Comparison of ENCODE assay signal across 1 cellular context in the genomic region with DNA sequence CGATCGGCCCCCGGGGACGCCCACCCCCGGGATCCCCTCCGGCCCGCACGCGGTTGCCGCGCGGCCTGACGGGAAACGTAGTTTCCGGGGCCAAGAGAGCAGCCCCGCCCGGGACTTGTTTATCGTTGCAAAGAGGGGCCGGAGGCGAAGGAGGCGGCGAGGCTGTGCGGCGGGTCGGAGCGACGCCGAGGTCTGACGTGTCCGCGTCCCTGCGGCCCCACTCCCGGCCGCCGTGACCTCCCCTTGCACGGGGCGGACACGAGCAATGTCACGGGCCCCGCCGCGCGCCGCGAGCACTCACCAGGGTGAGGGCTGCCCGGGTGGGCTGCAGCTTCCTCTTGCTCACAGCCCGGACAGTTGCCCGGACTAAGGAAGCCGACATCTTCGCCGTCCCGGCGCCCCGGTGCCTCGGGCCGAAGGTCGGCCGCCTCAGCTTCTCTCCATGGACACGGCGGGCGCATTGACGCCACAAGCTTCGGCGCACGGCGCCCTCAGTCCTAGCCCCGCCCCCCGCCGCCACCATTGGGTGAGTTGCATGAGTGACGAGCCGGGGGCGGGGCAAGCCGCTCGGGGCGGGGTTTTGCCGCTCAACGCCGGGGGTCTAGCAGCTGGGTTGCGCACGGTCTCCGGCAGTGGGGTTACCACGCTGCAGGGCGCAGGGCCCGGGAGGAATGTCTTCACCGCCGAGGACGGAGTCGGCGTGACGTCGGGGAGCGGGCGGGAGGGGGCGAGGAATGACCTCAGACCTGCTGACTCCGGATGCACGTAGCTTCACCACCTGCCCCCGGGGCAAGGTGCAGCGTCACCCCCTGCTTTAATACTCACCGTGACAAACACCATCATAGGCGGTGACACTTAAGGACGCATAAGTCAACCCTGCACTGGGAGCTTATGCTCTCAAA.
A peak's percentile ranks its signal among the peaks of the same experiment; 100 is the strongest.
TF ChIP-seq lines count a peak whose summit lies in the region.

TSS of gene ISCA1 (minus strand) at position 462 of the 902 bp plus-strand sequence. CDS start at position 382, 80 bp downstream.

TF ChIP-seq in HepG2, 621 proteins besides CTCF, POLR2A, EP300 and RAD21 (continued from another document and continues in another):
- TF ChIP-seq CSRNP1 (CRISPR knock-in tag; IDR thresholded peaks at IDR 0.05) = peak; percentile 56; the same call in 1 of the 2 replicates
- TF ChIP-seq, protein P1, sequence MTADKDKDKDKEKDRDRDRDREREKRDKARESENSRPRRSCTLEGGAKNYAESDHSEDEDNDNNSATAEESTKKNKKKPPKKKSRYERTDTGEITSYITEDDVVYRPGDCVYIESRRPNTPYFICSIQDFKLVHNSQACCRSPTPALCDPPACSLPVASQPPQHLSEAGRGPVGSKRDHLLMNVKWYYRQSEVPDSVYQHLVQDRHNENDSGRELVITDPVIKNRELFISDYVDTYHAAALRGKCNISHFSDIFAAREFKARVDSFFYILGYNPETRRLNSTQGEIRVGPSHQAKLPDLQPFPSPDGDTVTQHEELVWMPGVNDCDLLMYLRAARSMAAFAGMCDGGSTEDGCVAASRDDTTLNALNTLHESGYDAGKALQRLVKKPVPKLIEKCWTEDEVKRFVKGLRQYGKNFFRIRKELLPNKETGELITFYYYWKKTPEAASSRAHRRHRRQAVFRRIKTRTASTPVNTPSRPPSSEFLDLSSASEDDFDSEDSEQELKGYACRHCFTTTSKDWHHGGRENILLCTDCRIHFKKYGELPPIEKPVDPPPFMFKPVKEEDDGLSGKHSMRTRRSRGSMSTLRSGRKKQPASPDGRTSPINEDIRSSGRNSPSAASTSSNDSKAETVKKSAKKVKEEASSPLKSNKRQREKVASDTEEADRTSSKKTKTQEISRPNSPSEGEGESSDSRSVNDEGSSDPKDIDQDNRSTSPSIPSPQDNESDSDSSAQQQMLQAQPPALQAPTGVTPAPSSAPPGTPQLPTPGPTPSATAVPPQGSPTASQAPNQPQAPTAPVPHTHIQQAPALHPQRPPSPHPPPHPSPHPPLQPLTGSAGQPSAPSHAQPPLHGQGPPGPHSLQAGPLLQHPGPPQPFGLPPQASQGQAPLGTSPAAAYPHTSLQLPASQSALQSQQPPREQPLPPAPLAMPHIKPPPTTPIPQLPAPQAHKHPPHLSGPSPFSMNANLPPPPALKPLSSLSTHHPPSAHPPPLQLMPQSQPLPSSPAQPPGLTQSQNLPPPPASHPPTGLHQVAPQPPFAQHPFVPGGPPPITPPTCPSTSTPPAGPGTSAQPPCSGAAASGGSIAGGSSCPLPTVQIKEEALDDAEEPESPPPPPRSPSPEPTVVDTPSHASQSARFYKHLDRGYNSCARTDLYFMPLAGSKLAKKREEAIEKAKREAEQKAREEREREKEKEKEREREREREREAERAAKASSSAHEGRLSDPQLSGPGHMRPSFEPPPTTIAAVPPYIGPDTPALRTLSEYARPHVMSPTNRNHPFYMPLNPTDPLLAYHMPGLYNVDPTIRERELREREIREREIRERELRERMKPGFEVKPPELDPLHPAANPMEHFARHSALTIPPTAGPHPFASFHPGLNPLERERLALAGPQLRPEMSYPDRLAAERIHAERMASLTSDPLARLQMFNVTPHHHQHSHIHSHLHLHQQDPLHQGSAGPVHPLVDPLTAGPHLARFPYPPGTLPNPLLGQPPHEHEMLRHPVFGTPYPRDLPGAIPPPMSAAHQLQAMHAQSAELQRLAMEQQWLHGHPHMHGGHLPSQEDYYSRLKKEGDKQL (CRISPR knock-in tag; IDR thresholded peaks at IDR 0.05; ENCODE audit: low read depth) = no peak; the same call in 1 of the 2 replicates
- TF ChIP-seq, protein P2, sequence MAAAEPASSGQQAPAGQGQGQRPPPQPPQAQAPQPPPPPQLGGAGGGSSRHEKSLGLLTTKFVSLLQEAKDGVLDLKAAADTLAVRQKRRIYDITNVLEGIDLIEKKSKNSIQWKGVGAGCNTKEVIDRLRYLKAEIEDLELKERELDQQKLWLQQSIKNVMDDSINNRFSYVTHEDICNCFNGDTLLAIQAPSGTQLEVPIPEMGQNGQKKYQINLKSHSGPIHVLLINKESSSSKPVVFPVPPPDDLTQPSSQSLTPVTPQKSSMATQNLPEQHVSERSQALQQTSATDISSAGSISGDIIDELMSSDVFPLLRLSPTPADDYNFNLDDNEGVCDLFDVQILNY (CRISPR knock-in tag; conservative IDR thresholded peaks at IDR 0.05) = 0 out of 2 replicates have a peak, but pooled peaks have one; percentile 36
- peak; percentile 54 for TF ChIP-seq SKI (IDR thresholded peaks at IDR 0.05; ENCODE audit: partially characterized antibody)
- 0 out of 2 replicates have a peak, but pooled peaks have one; percentile 49 for TF ChIP-seq MYNN (CRISPR knock-in tag; IDR thresholded peaks at IDR 0.05; ENCODE audit: low read depth)
- TF ChIP-seq ZNF326 (CRISPR knock-in tag; IDR thresholded peaks at IDR 0.05; ENCODE audit: borderline replicate concordance) = no peak
- TF ChIP-seq ZNF747 (CRISPR knock-in tag; IDR thresholded peaks at IDR 0.05; ENCODE audit: borderline replicate concordance) = peak; percentile 48; the same call in 1 of the 2 replicates
- TF ChIP-seq ZNF556 (CRISPR knock-in tag; IDR thresholded peaks at IDR 0.05; ENCODE audit: borderline replicate concordance) = peak; percentile 76; the same call in 1 of the 2 replicates
- TF ChIP-seq ZNF784 (CRISPR knock-in tag; IDR thresholded peaks at IDR 0.05; ENCODE audit: borderline replicate concordance) = peak; percentile 59; the same call in 1 of the 2 replicates
- TF ChIP-seq TAF15 (IDR thresholded peaks at IDR 0.05; ENCODE audit: low read depth, low read length, poor library complexity, severe bottlenecking) = peak; percentile 4
- TF ChIP-seq, protein P3, sequence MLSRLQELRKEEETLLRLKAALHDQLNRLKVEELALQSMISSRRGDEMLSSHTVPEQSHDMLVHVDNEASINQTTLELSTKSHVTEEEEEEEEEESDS (CRISPR knock-in tag; IDR thresholded peaks at IDR 0.05; ENCODE audit: borderline replicate concordance) = no peak
- TF ChIP-seq TP53 (CRISPR knock-in tag; conservative IDR thresholded peaks at IDR 0.05) = no peak
- peak; percentile 19 for TF ChIP-seq MED1 (CRISPR knock-in tag; IDR thresholded peaks at IDR 0.05)
- TF ChIP-seq ZNF558 (CRISPR knock-in tag; IDR thresholded peaks at IDR 0.05; ENCODE audit: borderline replicate concordance) = no peak
- no peak for TF ChIP-seq HMG20A (CRISPR knock-in tag; IDR thresholded peaks at IDR 0.05; ENCODE audit: borderline replicate concordance)
- no peak for TF ChIP-seq CBX1 (IDR thresholded peaks at IDR 0.05; ENCODE audit: low read depth)
- peak; percentile 80 for TF ChIP-seq NFYB (CRISPR knock-in tag; IDR thresholded peaks at IDR 0.05)
- TF ChIP-seq PLSCR1 (CRISPR knock-in tag; IDR thresholded peaks at IDR 0.05; ENCODE audit: borderline replicate concordance) = no peak
- TF ChIP-seq, protein P4, sequence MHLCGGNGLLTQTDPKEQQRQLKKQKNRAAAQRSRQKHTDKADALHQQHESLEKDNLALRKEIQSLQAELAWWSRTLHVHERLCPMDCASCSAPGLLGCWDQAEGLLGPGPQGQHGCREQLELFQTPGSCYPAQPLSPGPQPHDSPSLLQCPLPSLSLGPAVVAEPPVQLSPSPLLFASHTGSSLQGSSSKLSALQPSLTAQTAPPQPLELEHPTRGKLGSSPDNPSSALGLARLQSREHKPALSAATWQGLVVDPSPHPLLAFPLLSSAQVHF (CRISPR knock-in tag; IDR thresholded peaks at IDR 0.05) = peak; percentile 73; the same call in 1 of the 2 replicates
- no peak; the same call in 1 of the 2 replicates for TF ChIP-seq RFX1 (IDR thresholded peaks at IDR 0.05)
- TF ChIP-seq NCOA2 (CRISPR knock-in tag; IDR thresholded peaks at IDR 0.05) = peak; percentile 33; the same call in 1 of the 2 replicates
- TF ChIP-seq TCF7L2 (IDR thresholded peaks at IDR 0.05; ENCODE audit: low read depth, low read length) = no peak
- peak; percentile 70 for TF ChIP-seq SAP130 (CRISPR knock-in tag; IDR thresholded peaks at IDR 0.05; ENCODE audit: low read depth)
- TF ChIP-seq ATF7-NPFF (CRISPR knock-in tag; IDR thresholded peaks at IDR 0.05; ENCODE audit: low read depth) = peak; percentile 60; the same call in 1 of the 2 replicates
- no peak for TF ChIP-seq CC2D1A (CRISPR knock-in tag; IDR thresholded peaks at IDR 0.05)
- no peak; the same call in 1 of the 2 replicates for TF ChIP-seq ZSCAN12 (CRISPR knock-in tag; IDR thresholded peaks at IDR 0.05)
- TF ChIP-seq ZNF3 (CRISPR knock-in tag; IDR thresholded peaks at IDR 0.05) = no peak
- TF ChIP-seq HNRNPLL (IDR thresholded peaks at IDR 0.05; ENCODE audit: low read depth, low read length, poor library complexity, severe bottlenecking) = peak; percentile 61
- TF ChIP-seq MAZ (IDR thresholded peaks at IDR 0.05; ENCODE audit: borderline replicate concordance, low read depth, low read length) = no peak; the same call in 1 of the 2 replicates
- peak; percentile 80 for TF ChIP-seq MAZ (CRISPR knock-in tag; IDR thresholded peaks at IDR 0.05; ENCODE audit: low read depth)
- TF ChIP-seq, protein P5, sequence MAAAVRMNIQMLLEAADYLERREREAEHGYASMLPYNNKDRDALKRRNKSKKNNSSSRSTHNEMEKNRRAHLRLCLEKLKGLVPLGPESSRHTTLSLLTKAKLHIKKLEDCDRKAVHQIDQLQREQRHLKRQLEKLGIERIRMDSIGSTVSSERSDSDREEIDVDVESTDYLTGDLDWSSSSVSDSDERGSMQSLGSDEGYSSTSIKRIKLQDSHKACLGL (CRISPR knock-in tag; IDR thresholded peaks at IDR 0.05) = peak; percentile 88
- TF ChIP-seq ZSCAN29 (CRISPR knock-in tag; conservative IDR thresholded peaks at IDR 0.05) = peak; percentile 78; the same call in 1 of the 2 replicates
- no peak for TF ChIP-seq DMTF1 (CRISPR knock-in tag; IDR thresholded peaks at IDR 0.05)
- TF ChIP-seq ZNF878 (CRISPR knock-in tag; IDR thresholded peaks at IDR 0.05) = no peak; the same call in none of the 2 replicates
- TF ChIP-seq AKNA (CRISPR knock-in tag; IDR thresholded peaks at IDR 0.05; ENCODE audit: borderline replicate concordance) = no peak
- peak; percentile 87; the same call in 1 of the 2 replicates for TF ChIP-seq ZNF776 (CRISPR knock-in tag; IDR thresholded peaks at IDR 0.05)
